Comparison of ENCODE assay signal across 2 cellular contexts in the genomic region with DNA sequence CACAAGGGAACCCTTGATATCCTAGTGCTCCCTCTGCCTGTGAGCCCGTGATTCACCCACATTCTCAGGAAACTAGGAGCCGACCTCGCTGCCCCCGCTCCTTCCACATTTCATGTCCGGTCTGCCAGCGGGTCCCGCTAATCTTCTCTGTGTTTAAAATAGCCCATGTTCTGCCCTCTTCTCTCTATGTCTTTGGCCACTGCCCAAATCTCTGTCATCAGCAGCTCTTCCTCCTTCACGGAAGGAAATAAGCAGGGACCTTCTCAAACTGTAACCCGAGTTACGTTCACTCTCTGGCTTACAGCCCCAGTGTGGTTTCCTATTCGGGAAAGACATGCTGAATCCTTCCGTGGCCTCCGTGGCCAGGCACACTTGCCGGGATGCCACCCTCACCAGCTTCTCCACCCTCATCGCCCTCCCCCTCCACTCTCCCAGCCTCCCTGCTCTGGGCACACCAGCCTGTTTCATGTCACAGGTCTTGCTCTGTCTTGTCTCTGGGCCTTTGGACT.
TF ChIP-seq lines count a peak whose summit lies in the region.

No MANE protein-coding gene starts in this region.

TF ChIP-seq in liver, 16 proteins besides CTCF, POLR2A, EP300 and RAD21:
- no peak for TF ChIP-seq HNF4G (IDR thresholded peaks at IDR 0.05)
- TF ChIP-seq SP1 (IDR thresholded peaks at IDR 0.05): peak; percentile 28
- no peak for TF ChIP-seq ZBTB33 (IDR thresholded peaks at IDR 0.05)
- no peak for TF ChIP-seq ATF3 (IDR thresholded peaks at IDR 0.05)
- no peak for TF ChIP-seq HNF4A (conservative IDR thresholded peaks at IDR 0.05)
- no peak for TF ChIP-seq FOXA2 (IDR thresholded peaks at IDR 0.05)
- peak in 1 of 2 donors; percentile 32 for TF ChIP-seq EGR1 (IDR thresholded peaks at IDR 0.05; ENCODE audit: low read depth in 2 of 2)
- TF ChIP-seq GABPA (IDR thresholded peaks at IDR 0.05 in 1 of 2, conservative IDR thresholded peaks at IDR 0.05 in 1 of 2): peak in 1 of 2 donors; percentile 10
- peak; percentile 92 for TF ChIP-seq NR2F2 (IDR thresholded peaks at IDR 0.05)
- TF ChIP-seq YY1 (IDR thresholded peaks at IDR 0.05): no peak
- no peak for TF ChIP-seq FOXA1 (IDR thresholded peaks at IDR 0.05)
TF ChIP-seq in liver: peak in this region for 4.

TF ChIP-seq in HepG2, 621 proteins besides CTCF, POLR2A, EP300 and RAD21:
- TF ChIP-seq SNRNP70 (IDR thresholded peaks at IDR 0.05; ENCODE audit: low read depth, low read length): no peak
- no peak for TF ChIP-seq PLSCR1 (CRISPR knock-in tag; IDR thresholded peaks at IDR 0.05; ENCODE audit: borderline replicate concordance)
- TF ChIP-seq TBX3 (IDR thresholded peaks at IDR 0.05; ENCODE audit: borderline replicate concordance): no peak
- TF ChIP-seq CC2D1A (CRISPR knock-in tag; IDR thresholded peaks at IDR 0.05): no peak
- no peak for TF ChIP-seq CCDC6 (CRISPR knock-in tag; IDR thresholded peaks at IDR 0.05)
- TF ChIP-seq, protein P1, sequence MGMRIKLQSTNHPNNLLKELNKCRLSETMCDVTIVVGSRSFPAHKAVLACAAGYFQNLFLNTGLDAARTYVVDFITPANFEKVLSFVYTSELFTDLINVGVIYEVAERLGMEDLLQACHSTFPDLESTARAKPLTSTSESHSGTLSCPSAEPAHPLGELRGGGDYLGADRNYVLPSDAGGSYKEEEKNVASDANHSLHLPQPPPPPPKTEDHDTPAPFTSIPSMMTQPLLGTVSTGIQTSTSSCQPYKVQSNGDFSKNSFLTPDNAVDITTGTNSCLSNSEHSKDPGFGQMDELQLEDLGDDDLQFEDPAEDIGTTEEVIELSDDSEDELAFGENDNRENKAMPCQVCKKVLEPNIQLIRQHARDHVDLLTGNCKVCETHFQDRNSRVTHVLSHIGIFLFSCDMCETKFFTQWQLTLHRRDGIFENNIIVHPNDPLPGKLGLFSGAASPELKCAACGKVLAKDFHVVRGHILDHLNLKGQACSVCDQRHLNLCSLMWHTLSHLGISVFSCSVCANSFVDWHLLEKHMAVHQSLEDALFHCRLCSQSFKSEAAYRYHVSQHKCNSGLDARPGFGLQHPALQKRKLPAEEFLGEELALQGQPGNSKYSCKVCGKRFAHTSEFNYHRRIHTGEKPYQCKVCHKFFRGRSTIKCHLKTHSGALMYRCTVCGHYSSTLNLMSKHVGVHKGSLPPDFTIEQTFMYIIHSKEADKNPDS (CRISPR knock-in tag; IDR thresholded peaks at IDR 0.05): no peak
- TF ChIP-seq FLYWCH1 (CRISPR knock-in tag; IDR thresholded peaks at IDR 0.05): no peak
